ENCODE assay signal across 17 cellular contexts in the genomic region with DNA sequence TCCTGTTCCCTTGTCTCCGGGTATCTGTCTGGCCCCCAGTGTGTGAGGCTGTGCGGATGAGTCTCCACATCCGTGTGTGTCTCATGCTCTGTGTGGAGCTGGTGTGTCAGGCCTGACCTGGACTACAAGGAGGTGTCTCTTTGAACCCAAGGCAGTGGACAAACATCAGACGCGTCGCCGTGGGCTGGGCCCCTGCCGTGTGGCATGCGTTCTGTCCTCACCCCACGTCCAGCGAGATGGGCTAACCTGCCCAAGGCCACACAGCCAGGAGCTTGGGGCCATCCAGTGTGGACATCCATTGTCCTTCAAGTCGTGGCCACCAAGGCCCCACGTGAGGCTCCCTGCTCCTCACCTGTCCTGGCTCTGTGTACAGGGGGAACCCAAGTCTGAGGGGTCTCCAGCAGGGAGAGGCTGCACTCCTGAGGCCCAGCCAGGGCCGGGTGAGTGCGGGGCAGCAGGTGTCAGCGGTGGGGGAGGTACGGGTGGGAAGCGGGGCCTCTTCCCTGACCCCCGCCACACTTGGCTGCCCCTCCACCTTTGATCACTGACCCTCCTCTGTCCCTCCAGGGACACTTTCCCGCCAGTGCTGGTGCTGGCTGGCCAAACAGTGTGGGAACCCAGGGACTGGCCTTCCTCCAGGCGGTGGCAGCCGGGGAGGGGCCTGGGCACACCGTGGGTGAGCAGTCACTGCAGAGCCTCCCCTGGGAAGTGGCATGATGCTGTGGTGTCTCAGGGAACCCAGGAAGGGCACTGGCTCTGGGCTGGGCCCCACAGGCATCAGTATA. TPM values are rescaled to one million over a fixed set of nuclear protein-coding genes. Genes with fewer than 3 reads are reported as not detected.
DNase-seq lines count a peak whose midpoint lies in the region; ATAC-seq, FAIRE-seq and TF ChIP-seq lines count a peak whose summit lies in the region.
"Had no signal": no experiment of that assay in that cellular context is flagged by ENCODE, and none has a peak within 500 bp of the region (broad histone marks: within the 10 kb centered on the region; RNA-seq: fewer than 3 reads in every experiment).

No MANE protein-coding gene starts in this region.

- H4K20me1 ChIP-seq in osteoblast (ENCODE audit: insufficient read depth, low read length) = no peaks in the 10 kb centered on the region

- no peaks in the 10 kb centered on the region for H3K4me1 Mint-ChIP-seq in natural killer cell treated with Interleukin-12 subunit alpha and Interleukin-12 subunit beta and Interleukin-15 and Interleukin-18, amount 100 ng/mL, for 72 hours (ENCODE audit: low read depth in 2 of 2)
- no peaks in the 10 kb centered on the region for H3K4me1 Mint-ChIP-seq in natural killer cell

- no peaks in the 10 kb centered on the region for H3K36me3 ChIP-seq in osteoblast (ENCODE audit: insufficient read depth, low read length)
- H3K36me3 ChIP-seq: cardiac muscle cell had no signal

- no peak overlapping the region for H2AFZ ChIP-seq in osteoblast (ENCODE audit: low read length)

- H3K9me3 ChIP-seq in osteoblast (ENCODE audit: low read depth, low read length) = no peaks in the 10 kb centered on the region

- FAIRE-seq in urothelium cell line (lab: Jason Lieb, UNC) = no peak

- H3K4me2 ChIP-seq in osteoblast (ENCODE audit: insufficient read depth, low read length) = no peak overlapping the region

- H3K4me3 ChIP-seq in osteoblast (ENCODE audit: insufficient read depth, low read length) = no peak overlapping the region
- H3K4me3 ChIP-seq: cardiac muscle cell had no signal

- no peak for TF ChIP-seq CTCF in natural killer cell (IDR thresholded peaks at IDR 0.05)
- TF ChIP-seq CTCF in osteoblast (IDR thresholded peaks at IDR 0.05; ENCODE audit: extremely low read depth, low read depth, low read length) = no peak

- ATAC-seq in natural killer cell treated with Interleukin-12 subunit alpha and Interleukin-12 subunit beta and Interleukin-15 and Interleukin-18, amount 100 ng/mL, for 72 hours = no peak
- no peak for ATAC-seq in natural killer cell
- ATAC-seq in left cardiac atrium = no peak
- no peak for ATAC-seq in GM19035 (IDR thresholded peaks at IDR 0.05; ENCODE audit: unreplicated experiment)
- ATAC-seq: HCT116 had no signal

- peaks cover 7% of the 10 kb centered on the region for H3K4me1 ChIP-seq in osteoblast (ENCODE audit: insufficient read depth, low read length)

- H3K36me3 Mint-ChIP-seq in natural killer cell treated with Interleukin-12 subunit alpha and Interleukin-12 subunit beta and Interleukin-15 and Interleukin-18, amount 100 ng/mL, for 72 hours = no peaks in the 10 kb centered on the region
- no peaks in the 10 kb centered on the region for H3K36me3 Mint-ChIP-seq in natural killer cell

- H3K27ac ChIP-seq in osteoblast (ENCODE audit: low read depth, low read length) = no peak overlapping the region
- H3K27ac ChIP-seq: cardiac muscle cell had no signal

- no peaks in the 10 kb centered on the region for H3K9me3 Mint-ChIP-seq in natural killer cell treated with Interleukin-12 subunit alpha and Interleukin-12 subunit beta and Interleukin-15 and Interleukin-18, amount 100 ng/mL, for 72 hours
- no peaks in the 10 kb centered on the region for H3K9me3 Mint-ChIP-seq in natural killer cell
- H3K9me3 Mint-ChIP-seq: naive B cell had no signal

- no peak overlapping the region for H3K27ac Mint-ChIP-seq in natural killer cell treated with Interleukin-12 subunit alpha and Interleukin-12 subunit beta and Interleukin-15 and Interleukin-18, amount 100 ng/mL, for 72 hours
- no peak overlapping the region for H3K27ac Mint-ChIP-seq in natural killer cell

- DNase-seq in natural killer cell treated with Interleukin-12 subunit alpha and Interleukin-12 subunit beta and Interleukin-15 and Interleukin-18, amount 100 ng/mL, for 72 hours (ENCODE audit: low spot score) = peak; percentile 44
- no peak for DNase-seq in natural killer cell
- DNase-seq in left cardiac atrium = peak; percentile 22
- DNase-seq in osteoblast (ENCODE audit: insufficient read length, low spot score, missing footprints) = peak; percentile 86
- DNase-seq in activated T-cell treated with anti-CD3 and anti-CD28 coated beads for 4 hours = no peak
- DNase-seq in urothelium cell line (ENCODE audit: low spot score) = no peak
- no peak for DNase-seq in NCI-H2107 (lab: John Stamatoyannopoulos, UW)
- DNase-seq: activated CD4-positive, alpha-beta T cell treated with anti-CD3 and anti-CD28 coated beads for 4 hours; naive B cell; NCI-H2029 treated with DMSO at 0.1 percent for 48 hours; NCI-H82; T-helper 2 cell had no signal

- peaks cover 8 to 22% of the 10 kb centered on the region in 2 donors for H3K27me3 Mint-ChIP-seq in natural killer cell treated with Interleukin-12 subunit alpha and Interleukin-12 subunit beta and Interleukin-15 and Interleukin-18, amount 100 ng/mL, for 72 hours
- peaks cover 24 to 31% of the 10 kb centered on the region in 2 donors for H3K27me3 Mint-ChIP-seq in natural killer cell (ENCODE audit: low read depth in 2 of 2)

- H3K27me3 ChIP-seq in osteoblast (ENCODE audit: insufficient read depth, low read length) = no peaks in the 10 kb centered on the region

- no peaks in the 10 kb centered on the region for H3K79me2 ChIP-seq in osteoblast (ENCODE audit: insufficient read depth, low read length)

- no peak overlapping the region for H3K4me3 Mint-ChIP-seq in natural killer cell treated with Interleukin-12 subunit alpha and Interleukin-12 subunit beta and Interleukin-15 and Interleukin-18, amount 100 ng/mL, for 72 hours
- H3K4me3 Mint-ChIP-seq in natural killer cell = no peak overlapping the region
- H3K4me3 Mint-ChIP-seq: naive B cell had no signal

- intact Hi-C loops in natural killer cell (cut with micrococcal nuclease) (no loop called here), left cardiac atrium (cut with DNase I) (loop anchor here (5.0 kb wide), 2 partner anchors 60 to 155 kb away; a partner anchor contains a TSS)

RNA-seq across cellular contexts. Expression of a gene that starts 48.5 kb away (rescaled TPM):
- total RNA-seq in natural killer cell treated with Interleukin-12 subunit alpha and Interleukin-12 subunit beta and Interleukin-15 and Interleukin-18, amount 100 ng/mL, for 72 hours = under 1 TPM in 1 of 2 donors, not detected in 1; 0.11 TPM
- under 1 TPM; 0.09 to 0.45 (median 0.09) TPM for total RNA-seq in natural killer cell
- total RNA-seq in left cardiac atrium = 1 to 10 TPM; 4.1 to 4.7 TPM
- total RNA-seq in osteoblast = 0.36 and 0.59 TPM in 2 replicates
- total RNA-seq: kidney epithelial cell, RPMI7951 had no signal

Comparison
In these comparisons a context has a peak if more than half of its experiments do, and no peak if none do; other contexts are left out.
1. DNase-seq: peak in natural killer cell treated with Interleukin-12 subunit alpha and Interleukin-12 subunit beta and Interleukin-15 and Interleukin-18, amount 100 ng/mL, for 72 hours (single experiment), left cardiac atrium (single experiment) and osteoblast (single experiment); none in natural killer cell (single experiment), activated T-cell treated with anti-CD3 and anti-CD28 coated beads for 4 hours (single experiment), urothelium cell line (single experiment) and NCI-H2107 (single experiment).